9 cellular contexts compared by ENCODE assay signal in the genomic region with DNA sequence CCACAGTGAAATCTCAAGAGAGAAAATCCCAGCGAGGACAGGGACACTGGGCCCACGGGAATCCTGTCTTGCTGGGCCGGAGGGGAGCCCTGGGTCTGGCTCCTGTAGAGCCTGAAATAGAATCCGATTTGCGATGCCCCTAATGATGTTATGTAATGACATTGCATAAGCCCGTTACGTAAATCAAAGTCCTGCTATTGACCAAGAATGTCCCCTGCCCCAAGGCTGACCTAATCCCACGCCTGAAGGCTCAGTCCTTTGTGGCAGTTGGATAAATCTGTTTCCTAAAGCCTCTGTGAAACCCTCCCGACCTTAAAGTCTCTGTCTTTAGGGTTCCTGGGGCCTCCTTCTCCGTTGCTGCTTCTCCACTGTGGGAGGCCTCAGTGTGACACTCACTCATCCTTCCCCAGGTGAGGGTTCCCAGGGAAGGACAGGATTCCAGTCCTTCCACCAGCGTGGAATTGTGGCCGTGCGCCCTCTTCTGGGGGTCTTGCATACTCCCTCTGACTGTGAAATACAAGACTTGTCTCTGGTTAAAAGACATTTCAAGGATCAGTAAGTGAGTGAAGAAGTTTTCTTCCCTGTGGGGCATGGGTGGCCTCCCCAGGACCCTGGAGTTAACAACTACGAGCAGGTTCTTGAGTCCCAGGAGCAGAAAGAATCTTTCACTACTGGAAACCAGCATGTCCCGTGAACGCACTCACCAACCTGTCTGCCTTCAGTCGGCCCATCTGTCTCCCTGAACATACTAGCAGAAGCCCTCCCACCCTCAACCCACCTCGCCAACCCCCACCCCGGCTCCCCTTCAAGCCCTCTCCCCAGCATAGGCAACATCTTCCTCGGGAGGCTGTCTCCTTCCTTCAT. TPM values are rescaled to one million over a fixed set of nuclear protein-coding genes. Genes with fewer than 3 reads are reported as not detected.
DNase-seq lines count a peak whose midpoint lies in the region; ATAC-seq and TF ChIP-seq lines count a peak whose summit lies in the region.
"Had no signal": no experiment of that assay in that cellular context is flagged by ENCODE, and none has a peak within 500 bp of the region (broad histone marks: within the 10 kb centered on the region; RNA-seq: fewer than 3 reads in every experiment).

No MANE protein-coding gene starts in this region.

- H3K27me3 ChIP-seq in SU-DHL-6 (ENCODE audit: low read length) (no peaks in the 10 kb centered on the region), heart right ventricle (no peaks in the 10 kb centered on the region), tibial nerve (no peaks in the 10 kb centered on the region)

- DNase-seq in NCI-H748 (lab: John Stamatoyannopoulos, UW; ENCODE audit: unreplicated experiment) (peak; percentile 27), NCI-H748 treated with DMSO at 0.1 percent for 48 hours (lab: John Stamatoyannopoulos, UW) (no peak), heart right ventricle (peak; percentile 40 to 61), tibial nerve (ENCODE audit: low spot score in 2 of 2) (no peak), NCI-H510A (lab: John Stamatoyannopoulos, UW) (no peak)
- DNase-seq: NCI-H2029 treated with DMSO at 0.1 percent for 48 hours had no signal

- no peak overlapping the region for H2AFZ ChIP-seq in SU-DHL-6 (ENCODE audit: low read depth, low read length, severe bottlenecking)

- H3K4me1 ChIP-seq in heart right ventricle (no peaks in the 10 kb centered on the region), tibial nerve (no peaks in the 10 kb centered on the region)

- intact Hi-C loops in heart right ventricle (cut with DNase I) = no loop called here

- H3K36me3 ChIP-seq in SU-DHL-6 (ENCODE audit: low read length) (no peaks in the 10 kb centered on the region), heart right ventricle (no peaks in the 10 kb centered on the region), tibial nerve (no peaks in the 10 kb centered on the region)

- H3K4me3 ChIP-seq in SU-DHL-6 (ENCODE audit: insufficient read depth, low read length, poor library complexity, severe bottlenecking) (no peak overlapping the region), heart right ventricle (no peak overlapping the region), tibial nerve (no peak overlapping the region)

- no peaks in the 10 kb centered on the region for H3K79me2 ChIP-seq in SU-DHL-6 (ENCODE audit: insufficient read depth, low read length)

- no peaks in the 10 kb centered on the region for H3F3A ChIP-seq in SU-DHL-6 (ENCODE audit: insufficient read depth)

- ATAC-seq in heart right ventricle (peak in 4 of 8 donors; percentile 29 to 70 (median 48)), GM21390 (IDR thresholded peaks at IDR 0.05; ENCODE audit: unreplicated experiment) (no peak), HG03439 (IDR thresholded peaks at IDR 0.05; ENCODE audit: unreplicated experiment) (no peak)

- WGBS in heart right ventricle, 2 donors = 54 to 63% methylated on average over 20 of the region's 20 CpGs
- 51 to 55% methylated on average over 20 of the region's 20 CpGs for WGBS in tibial nerve, 2 donors

- TF ChIP-seq CTCF in SU-DHL-6 (IDR thresholded peaks at IDR 0.05; ENCODE audit: insufficient read depth, low read length, poor library complexity, severe bottlenecking) = peak; percentile 30
- peak; percentile 28 to 72 (median 62) for TF ChIP-seq CTCF in heart right ventricle (IDR thresholded peaks at IDR 0.05)
- TF ChIP-seq CTCF in tibial nerve (IDR thresholded peaks at IDR 0.05) = peak; percentile 18 to 42 (median 27)

- TF ChIP-seq EP300 in tibial nerve (IDR thresholded peaks at IDR 0.05) = no peak

- H3K9ac ChIP-seq in SU-DHL-6 (ENCODE audit: low read length) = no peak overlapping the region

- H3K27ac ChIP-seq in SU-DHL-6 (ENCODE audit: low read depth, low read length) (no peak overlapping the region), heart right ventricle (no peak overlapping the region), tibial nerve (no peak overlapping the region)

- no peak for TF ChIP-seq POLR2A in tibial nerve (IDR thresholded peaks at IDR 0.05)

- H4K20me1 ChIP-seq in SU-DHL-6 (ENCODE audit: low read depth, low read length) = no peaks in the 10 kb centered on the region

- no peak overlapping the region for H3K4me2 ChIP-seq in SU-DHL-6 (ENCODE audit: low read depth, low read length, poor library complexity, severe bottlenecking)

- no peaks in the 10 kb centered on the region for H3K9me2 ChIP-seq in SU-DHL-6 (replicated peaks; ENCODE audit: insufficient read depth, low read length)

- H3K9me3 ChIP-seq in SU-DHL-6 (ENCODE audit: insufficient read depth, low read length) = no peaks in the 10 kb centered on the region; the same call in 1 of the 2 replicates
- H3K9me3 ChIP-seq in heart right ventricle = peaks cover 0 to 6% (median 0%) of the 10 kb centered on the region in 11 donors
- H3K9me3 ChIP-seq in tibial nerve = no peaks in the 10 kb centered on the region

RNA-seq across cellular contexts. Expression of gene ZNF467, which starts 19.8 kb away (rescaled TPM):
- total RNA-seq in heart right ventricle = 1 to 10 TPM; 2.2 to 7.3 (median 4.6) TPM
- polyA plus RNA-seq in heart right ventricle = 10 to 100 TPM in 1 of 2 donors, 1 to 10 TPM in 1; 5.7 to 10.5 TPM
- total RNA-seq in tibial nerve = 10 to 100 TPM in 1 of 4 donors, 1 to 10 TPM in 3; 3.3 to 15.9 (median 5.5) TPM

Comparison
In these comparisons a context has a peak if more than half of its experiments do, and no peak if none do; other contexts are left out.
1. DNase-seq: peak in NCI-H748 (single experiment) and heart right ventricle (2 of 2); none in NCI-H748 treated with DMSO at 0.1 percent for 48 hours (single experiment), tibial nerve (0 of 2) and NCI-H510A (single experiment).
2. Peak in every context shown above with its lines, with median percentiles within 50 percentile points of each other: CTCF ChIP-seq.